ENCODE assay signal across 2 cellular contexts in the genomic region with DNA sequence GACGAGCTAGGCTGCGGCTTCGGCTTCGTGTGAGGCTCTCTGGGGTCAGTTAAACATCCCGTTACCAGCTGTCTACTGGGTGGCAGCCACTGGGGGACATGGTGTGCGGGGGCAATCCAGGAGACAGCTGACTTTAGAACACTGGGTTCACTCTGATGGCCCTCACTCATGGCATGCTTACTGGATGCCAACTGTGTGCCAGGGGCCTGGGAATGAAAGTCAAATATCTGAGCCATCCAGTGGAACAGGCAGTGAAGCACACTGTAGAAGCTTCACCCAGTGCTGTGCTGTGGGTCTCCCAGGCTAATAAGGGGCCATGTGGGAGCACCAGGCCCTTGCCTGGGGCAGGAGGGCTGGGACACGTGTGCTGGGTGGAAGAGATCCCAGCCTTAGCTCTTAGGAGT.
TF ChIP-seq lines count a peak whose summit lies in the region.

No MANE protein-coding gene starts in this region.

TF ChIP-seq in IMR-90, 13 proteins besides CTCF, POLR2A, EP300 and RAD21:
- TF ChIP-seq BHLHE40 (IDR thresholded peaks at IDR 0.05; ENCODE audit: low read depth, low read length) (no peak), SMC3 (IDR thresholded peaks at IDR 0.05; ENCODE audit: low read depth, low read length) (no peak)

TF ChIP-seq in H1, 55 proteins besides CTCF, POLR2A, EP300 and RAD21:
- TF ChIP-seq ASH2L (IDR thresholded peaks at IDR 0.05; ENCODE audit: low read length), result no peak
- no peak for TF ChIP-seq HDAC6 (IDR thresholded peaks at IDR 0.05; ENCODE audit: low read depth, low read length)
